In the genomic region with DNA sequence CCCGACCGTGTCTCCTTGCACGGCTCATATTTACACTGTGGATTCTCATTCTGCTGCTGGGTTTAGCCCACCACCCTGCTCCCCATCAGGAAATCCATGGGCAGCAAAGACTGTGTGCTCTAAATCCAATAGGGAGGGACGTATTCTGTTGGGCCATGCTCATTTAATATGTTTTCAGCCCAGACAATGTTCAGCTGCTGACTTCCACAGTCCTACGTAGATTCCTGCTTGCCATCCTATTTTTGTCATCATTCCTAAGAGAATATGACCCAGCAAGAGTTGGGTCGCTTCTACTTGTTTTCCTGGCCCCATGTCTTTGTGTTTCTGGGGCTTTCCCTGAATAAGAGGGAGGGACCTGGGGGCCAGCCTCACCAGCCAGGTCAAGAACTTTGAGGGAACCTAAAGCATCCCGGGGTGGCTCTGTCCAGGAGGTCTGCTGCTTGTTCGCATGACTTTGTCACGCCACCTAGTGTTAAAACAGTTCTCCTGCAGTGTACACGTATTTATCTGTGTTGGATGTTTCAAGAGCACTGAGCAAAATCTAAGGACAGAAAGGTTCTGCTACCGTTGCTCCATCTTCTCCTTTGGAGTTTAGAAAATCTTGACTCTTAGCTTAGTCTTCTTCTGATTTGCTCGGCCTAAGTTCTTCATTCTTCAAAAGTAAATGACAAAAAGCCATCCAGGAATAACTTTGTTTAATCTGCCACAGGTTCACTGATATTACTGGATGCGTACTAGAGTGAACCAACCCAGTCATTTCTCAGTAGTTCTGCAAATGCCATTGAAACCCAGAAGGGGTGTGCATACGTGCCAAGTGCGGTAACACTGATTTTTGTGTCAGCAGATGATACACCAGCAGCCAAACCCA, we compare ENCODE assay signal across 8 cellular contexts.
A peak's percentile ranks its signal among the peaks of the same experiment; 100 is the strongest.
DNase-seq lines count a peak whose midpoint lies in the region; ATAC-seq and TF ChIP-seq lines count a peak whose summit lies in the region.

No MANE protein-coding gene starts in this region.

- no peak overlapping the region for H3K27ac ChIP-seq in HL-60 (replicated peaks)
- no peak overlapping the region for H3K27ac ChIP-seq in testis

- TF ChIP-seq POLR2A in testis (IDR thresholded peaks at IDR 0.05): no peak

- TF ChIP-seq CTCF in HL-60 (IDR thresholded peaks at IDR 0.05; ENCODE audit: insufficient read depth, low read length) (peak; percentile 89), cardiac fibroblast (IDR thresholded peaks at IDR 0.05; ENCODE audit: low read depth, low read length) (peak; percentile 78), testis (IDR thresholded peaks at IDR 0.05) (peak; percentile 40 to 76 (median 66))

- WGBS in testis, 2 donors: 48 to 61% methylated on average over 15 of the region's 15 CpGs

- H3K4me3 ChIP-seq in HL-60 (replicated peaks; ENCODE audit: insufficient read depth, low read length) (no peak overlapping the region), cardiac fibroblast (replicated peaks in 1 of 2; ENCODE audit: low read depth in 2 of 2, low read length in 2 of 2) (no peak overlapping the region), testis (no peak overlapping the region)

- H3K27me3 ChIP-seq in HL-60 (ENCODE audit: insufficient read depth, poor library complexity, severe bottlenecking) (no peaks in the 10 kb centered on the region), testis (no peaks in the 10 kb centered on the region)

- ATAC-seq in left lobe of liver: peak; percentile 68
- ATAC-seq in HG03135 (IDR thresholded peaks at IDR 0.05; ENCODE audit: unreplicated experiment): no peak

- DNase-seq in NOMO-1 treated with DMSO at 0.1 percent for 48 hours (lab: John Stamatoyannopoulos, UW; ENCODE audit: unreplicated experiment): peak; percentile 18
- DNase-seq in NOMO-1 treated with dmso at 0.1 percent for 144 hours (lab: John Stamatoyannopoulos, UW; ENCODE audit: unreplicated experiment): no peak
- DNase-seq in HL-60 (ENCODE audit: low read depth in 1 of 2, low spot score in 1 of 2): peak; percentile 18 to 38
- peak; percentile 22 to 45 for DNase-seq in SHP77 (lab: John Stamatoyannopoulos, UW)
- peak; percentile 84 to 85 for DNase-seq in cardiac fibroblast (ENCODE audit: low read depth in 2 of 2)
- no peak for DNase-seq in left lobe of liver (ENCODE audit: low spot score)
- DNase-seq in testis: peak; percentile 70

- no peaks in the 10 kb centered on the region for H3K9me3 ChIP-seq in testis

- intact Hi-C loops in testis (cut with DNase I; ENCODE audit: low total_unique reads): loop anchor here (10.0 kb wide), 1 partner anchor 286 kb away; no protein-coding TSS in a partner anchor

- H3K4me1 ChIP-seq in testis: peaks cover 3% of the 10 kb centered on the region

- no peaks in the 10 kb centered on the region for H3K36me3 ChIP-seq in testis (ENCODE audit: low read depth, missing control alignments)

Comparison
In these comparisons a context has a peak if more than half of its experiments do, and no peak if none do; other contexts are left out.
1. DNase-seq: peak in NOMO-1 treated with DMSO at 0.1 percent for 48 hours (single experiment), HL-60 (2 of 2), SHP77 (2 of 2), cardiac fibroblast (2 of 2) and testis (single experiment); none in NOMO-1 treated with dmso at 0.1 percent for 144 hours (single experiment) and left lobe of liver (single experiment).
2. Peak in every context shown above with its lines, with median percentiles within 50 percentile points of each other: CTCF ChIP-seq.